ENCODE assay signal across 16 cellular contexts in the genomic region with DNA sequence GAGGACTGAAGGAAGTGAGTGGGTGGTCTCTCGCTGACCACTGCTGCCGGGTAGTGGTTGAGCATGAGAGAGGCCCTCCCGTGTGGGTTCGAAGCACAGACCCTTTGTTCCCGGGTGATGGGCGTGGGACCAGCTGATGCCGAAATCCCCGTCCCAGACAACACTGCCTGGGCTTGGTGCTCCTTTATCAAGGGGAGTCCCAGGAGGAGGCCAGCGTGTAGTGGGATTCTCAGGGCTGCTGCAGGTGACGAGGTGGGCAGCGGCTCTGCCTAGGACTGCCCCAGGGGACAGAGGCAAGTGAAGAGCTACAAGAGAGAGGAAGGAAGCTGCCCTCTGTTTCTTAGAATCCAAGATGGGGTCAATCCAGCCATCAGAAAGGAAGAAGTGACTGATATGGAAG.
DNase-seq lines count a peak whose midpoint lies in the region; ATAC-seq, FAIRE-seq and TF ChIP-seq lines count a peak whose summit lies in the region.
"Had no signal": no experiment of that assay in that cellular context is flagged by ENCODE, and none has a peak within 500 bp of the region (broad histone marks: within the 10 kb centered on the region; RNA-seq: fewer than 3 reads in every experiment).

No MANE protein-coding gene starts in this region.

- H3K18ac ChIP-seq in neuronal stem cell (ENCODE audit: low read length) = no peak overlapping the region

- DNase-seq in CD4-positive, alpha-beta memory T cell = no peak
- DNase-seq in Panc1 (ENCODE audit: low read depth, low spot score) (no peak), astrocyte (ENCODE audit: low read depth) (no peak), NCI-H1092 (lab: John Stamatoyannopoulos, UW) (no peak), aorta (no peak), neuronal stem cell (ENCODE audit: low spot score) (no peak)
- DNase-seq in natural killer cell treated with Interleukin-12 subunit alpha and Interleukin-12 subunit beta and Interleukin-15 and Interleukin-18, amount 100 ng/mL, for 72 hours (ENCODE audit: low spot score) = no peak
- DNase-seq: activated CD4-positive, alpha-beta T cell treated with anti-CD3 and anti-CD28 coated beads for 4 hours; anterior cingulate cortex; glutamatergic neuron; left ventricle myocardium superior; NCI-H226; right cardiac atrium; SK-N-SH had no signal

- ATAC-seq in Panc1 = 0 out of 2 replicates have a peak, but pooled peaks have one; percentile 26
- peak; percentile 39 to 62 for ATAC-seq in natural killer cell treated with Interleukin-12 subunit alpha and Interleukin-12 subunit beta and Interleukin-15 and Interleukin-18, amount 100 ng/mL, for 72 hours
- no peak for ATAC-seq in aorta (ENCODE audit: low FRiP score)
- ATAC-seq: left ventricle myocardium superior, right cardiac atrium had no signal

- peak overlapping the region in 1 of 7 donors; percentile 6 for H3K27ac Mint-ChIP-seq in CD4-positive, alpha-beta memory T cell
- H3K27ac Mint-ChIP-seq in astrocyte (ENCODE audit: unreplicated experiment) = peak overlapping the region; percentile 88
- peak overlapping the region; percentile 24 to 82 for H3K27ac Mint-ChIP-seq in natural killer cell treated with Interleukin-12 subunit alpha and Interleukin-12 subunit beta and Interleukin-15 and Interleukin-18, amount 100 ng/mL, for 72 hours

- no peak overlapping the region for H2BK120ac ChIP-seq in neuronal stem cell (ENCODE audit: low read depth, low read length)

- H3K4me1 ChIP-seq in CD4-positive, alpha-beta memory T cell (ENCODE audit: insufficient read depth, low read length) = peaks cover 4% of the 10 kb centered on the region
- H3K4me1 ChIP-seq in Panc1 (ENCODE audit: control insufficient read depth, insufficient read depth, low read length) (peaks cover 4% of the 10 kb centered on the region), astrocyte (ENCODE audit: insufficient read depth, low read length) (peaks cover 29% of the 10 kb centered on the region), aorta (ENCODE audit: control insufficient read depth in 1 of 2, insufficient read depth in 2 of 2, low read length in 2 of 2) (no peaks in the 10 kb centered on the region), neuronal stem cell (ENCODE audit: control insufficient read depth in 2 of 2, insufficient read depth in 1 of 2, low read depth in 1 of 2, low read length in 2 of 2) (no peaks in the 10 kb centered on the region)

- no peaks in the 10 kb centered on the region for H3K9me3 ChIP-seq in CD4-positive, alpha-beta memory T cell (ENCODE audit: control insufficient read depth in 1 of 2, low read length in 2 of 2)
- H3K9me3 ChIP-seq in Panc1 (ENCODE audit: control insufficient read depth, insufficient read depth, low read depth, low read length) (no peaks in the 10 kb centered on the region), astrocyte (ENCODE audit: insufficient read depth, low read depth, low read length) (no peaks in the 10 kb centered on the region), aorta (ENCODE audit: control insufficient read depth, low read length) (no peaks in the 10 kb centered on the region), neuronal stem cell (replicated peaks in 1 of 2; ENCODE audit: control insufficient read depth in 2 of 2, insufficient read depth in 1 of 2, low read depth in 1 of 2, low read length in 2 of 2) (peaks cover 0 to 2% of the 10 kb centered on the region in 2 donors)
- H3K9me3 ChIP-seq: SK-N-SH, thoracic aorta had no signal

- no peak overlapping the region for H2BK5ac ChIP-seq in neuronal stem cell (ENCODE audit: low read length)

- H3K79me1 ChIP-seq in neuronal stem cell (ENCODE audit: low read depth, low read length) = no peaks in the 10 kb centered on the region

- no peak overlapping the region for H4K8ac ChIP-seq in neuronal stem cell (ENCODE audit: low read depth, low read length)

- H3K9ac ChIP-seq in astrocyte (ENCODE audit: low read length) (peak overlapping the region; percentile 18), neuronal stem cell (ENCODE audit: low read depth, low read length, poor library complexity) (no peak overlapping the region)
- H3K9ac ChIP-seq: SK-N-SH had no signal

- no peak overlapping the region for H3K4ac ChIP-seq in neuronal stem cell (ENCODE audit: low read length)

- intact Hi-C loops in CD4-positive, alpha-beta memory T cell (cut with micrococcal nuclease) = no loop called here
- intact Hi-C loops in Panc1 (cut with micrococcal nuclease; ENCODE audit: unreplicated experiment) (no loop called here), aorta (cut with DNase I) (no loop called here)

- no peak overlapping the region for H3K4me3 ChIP-seq in CD4-positive, alpha-beta memory T cell (ENCODE audit: low read length in 2 of 2)
- no peak overlapping the region for H3K4me3 ChIP-seq in Panc1 (ENCODE audit: low read depth in 2 of 2, low read length in 2 of 2)
- H3K4me3 ChIP-seq in astrocyte (ENCODE audit: insufficient read depth, low read depth, low read length) = no peak overlapping the region
- no peak overlapping the region for H3K4me3 ChIP-seq in aorta (ENCODE audit: low read length in 2 of 2)
- H3K4me3 ChIP-seq in neuronal stem cell (ENCODE audit: low read length in 2 of 2) = no peak overlapping the region
- H3K4me3 ChIP-seq: thoracic aorta had no signal

- H2AK5ac ChIP-seq in neuronal stem cell (ENCODE audit: low read depth, low read length) = no peak overlapping the region

- peaks cover 4 to 41% (median 13%) of the 10 kb centered on the region in 4 donors for H3K4me1 Mint-ChIP-seq in CD4-positive, alpha-beta memory T cell
- H3K4me1 Mint-ChIP-seq in astrocyte (ENCODE audit: low read depth, unreplicated experiment) = peaks cover 20% of the 10 kb centered on the region
- H3K4me1 Mint-ChIP-seq in natural killer cell treated with Interleukin-12 subunit alpha and Interleukin-12 subunit beta and Interleukin-15 and Interleukin-18, amount 100 ng/mL, for 72 hours (ENCODE audit: low read depth in 2 of 2) = peaks cover 57 to 58% of the 10 kb centered on the region in 2 donors

- no peaks in the 10 kb centered on the region for H3K79me2 ChIP-seq in astrocyte (ENCODE audit: insufficient read depth, low read length)

- no peak overlapping the region for H2BK12ac ChIP-seq in neuronal stem cell (ENCODE audit: low read length)

- WGBS in aorta, 2 donors = 78 to 83% methylated on average over 11 of the region's 11 CpGs
- WGBS in neuronal stem cell (ENCODE audit: extremely low coverage in 2 of 2, insufficient read length in 2 of 2, insufficient replicate concordance in 1 of 2), 2 donors = no CpG with 5 or more reads among the region's 11 CpGs

- H3K4me2 ChIP-seq in astrocyte (ENCODE audit: low read length) (peak overlapping the region; percentile 40), neuronal stem cell (ENCODE audit: insufficient read depth, low read length, poor library complexity, severe bottlenecking) (no peak overlapping the region)
- H3K4me2 ChIP-seq: SK-N-SH had no signal

- POLR2A ChIA-PET in CD4-positive, alpha-beta memory T cell (lab: Charles Lee; ENCODE audit: partially characterized antibody) = no interaction called here
- POLR2A ChIA-PET in Panc1 (lab: Charles Lee) = no interaction called here

- no peaks in the 10 kb centered on the region for H3K36me3 Mint-ChIP-seq in CD4-positive, alpha-beta memory T cell
- no peaks in the 10 kb centered on the region for H3K36me3 Mint-ChIP-seq in astrocyte (ENCODE audit: low read depth, unreplicated experiment)
- H3K36me3 Mint-ChIP-seq in natural killer cell treated with Interleukin-12 subunit alpha and Interleukin-12 subunit beta and Interleukin-15 and Interleukin-18, amount 100 ng/mL, for 72 hours = no peaks in the 10 kb centered on the region

- no peak overlapping the region for H2BK15ac ChIP-seq in neuronal stem cell (ENCODE audit: low read length)

- TF ChIP-seq CTCF in Panc1 (IDR thresholded peaks at IDR 0.05) (no peak), astrocyte (IDR thresholded peaks at IDR 0.05; ENCODE audit: insufficient read depth, low read depth, low read length) (no peak)

- H3K4me3 Mint-ChIP-seq in CD4-positive, alpha-beta memory T cell = peak overlapping the region in 5 of 8 donors; percentile 19 to 47 (median 39)
- no peak overlapping the region for H3K4me3 Mint-ChIP-seq in astrocyte (ENCODE audit: unreplicated experiment)
- peak overlapping the region; percentile 49 for H3K4me3 Mint-ChIP-seq in natural killer cell treated with Interleukin-12 subunit alpha and Interleukin-12 subunit beta and Interleukin-15 and Interleukin-18, amount 100 ng/mL, for 72 hours

- BruUV-seq in Panc1 (replicated peaks; lab: Mats Ljungman, UMichigan) = no TSS peak

- CTCF ChIA-PET in CD4-positive, alpha-beta memory T cell (lab: Charles Lee; ENCODE audit: partially characterized antibody) = no interaction called here
- CTCF ChIA-PET in Panc1 (lab: Charles Lee) = no interaction called here

- peaks cover 6% of the 10 kb centered on the region for H3K27me3 ChIP-seq in CD4-positive, alpha-beta memory T cell (ENCODE audit: insufficient read depth, low read length)
- H3K27me3 ChIP-seq in Panc1 (ENCODE audit: control insufficient read depth, insufficient read depth, low read length) = no peaks in the 10 kb centered on the region
- no peaks in the 10 kb centered on the region for H3K27me3 ChIP-seq in astrocyte (ENCODE audit: insufficient read depth, low read length)
- H3K27me3 ChIP-seq in aorta (ENCODE audit: control insufficient read depth in 1 of 2, insufficient read depth in 2 of 2, low read length in 1 of 2) = no peaks in the 10 kb centered on the region
- no peaks in the 10 kb centered on the region for H3K27me3 ChIP-seq in neuronal stem cell (ENCODE audit: control insufficient read depth in 3 of 3, insufficient read depth in 3 of 3, low read depth in 1 of 3, low read length in 3 of 3)

- peaks cover 0 to 4% (median 2%) of the 10 kb centered on the region in 8 donors for H3K9me3 Mint-ChIP-seq in CD4-positive, alpha-beta memory T cell
- H3K9me3 Mint-ChIP-seq in astrocyte (ENCODE audit: unreplicated experiment) = peaks cover 3% of the 10 kb centered on the region
- no peaks in the 10 kb centered on the region for H3K9me3 Mint-ChIP-seq in natural killer cell treated with Interleukin-12 subunit alpha and Interleukin-12 subunit beta and Interleukin-15 and Interleukin-18, amount 100 ng/mL, for 72 hours

- no peaks in the 10 kb centered on the region for H4K20me1 ChIP-seq in astrocyte (ENCODE audit: insufficient read depth, low read length)

- H2AFZ ChIP-seq in astrocyte (ENCODE audit: low read depth, low read length) (no peak overlapping the region), neuronal stem cell (ENCODE audit: low read length) (no peak overlapping the region)

- H4K91ac ChIP-seq in neuronal stem cell (ENCODE audit: low read depth, low read length, poor library complexity) = no peak overlapping the region

- no peak overlapping the region for H3K23ac ChIP-seq in neuronal stem cell (ENCODE audit: low read depth, low read length, poor library complexity)

- no peak overlapping the region for H3K14ac ChIP-seq in neuronal stem cell (ENCODE audit: low read length)

- in situ Hi-C loops in Panc1 (cut with HindIII; ENCODE audit: low pct_unique_long_range_greater_than_20kb, low sequenced_read_pairs) = no loop called here

- no peak overlapping the region for H3K27ac ChIP-seq in CD4-positive, alpha-beta memory T cell (ENCODE audit: low read depth, low read length)
- H3K27ac ChIP-seq in Panc1 (ENCODE audit: low read length) (no peak overlapping the region), astrocyte (ENCODE audit: low read depth, low read length) (peak overlapping the region; percentile 96), aorta (ENCODE audit: low read depth in 1 of 2, low read length in 2 of 2) (no peak overlapping the region), neuronal stem cell (replicated peaks; ENCODE audit: low read length) (no peak overlapping the region)
- H3K27ac ChIP-seq: thoracic aorta had no signal

- no peaks in the 10 kb centered on the region for H3K36me3 ChIP-seq in CD4-positive, alpha-beta memory T cell (ENCODE audit: insufficient read depth, low read length)
- no peaks in the 10 kb centered on the region for H3K36me3 ChIP-seq in Panc1 (ENCODE audit: control insufficient read depth, insufficient read depth, low read length)
- no peaks in the 10 kb centered on the region for H3K36me3 ChIP-seq in astrocyte (ENCODE audit: insufficient read depth, low read length)
- no peaks in the 10 kb centered on the region for H3K36me3 ChIP-seq in aorta (ENCODE audit: control insufficient read depth in 1 of 2, insufficient read depth in 2 of 2, low read length in 1 of 2)
- no peaks in the 10 kb centered on the region for H3K36me3 ChIP-seq in neuronal stem cell (replicated peaks in 1 of 2; ENCODE audit: control insufficient read depth in 2 of 2, insufficient read depth in 2 of 2, low read length in 2 of 2)
- H3K36me3 ChIP-seq: thoracic aorta had no signal

- no peak for FAIRE-seq in astrocyte (lab: Jason Lieb, UNC)
- FAIRE-seq: RCC 7860 had no signal

- H3K27me3 Mint-ChIP-seq in CD4-positive, alpha-beta memory T cell = peaks cover 11 to 14% of the 10 kb centered on the region in 2 donors
- peaks cover 18% of the 10 kb centered on the region for H3K27me3 Mint-ChIP-seq in astrocyte (ENCODE audit: low read depth, unreplicated experiment)
- peaks cover 2 to 24% of the 10 kb centered on the region in 2 donors for H3K27me3 Mint-ChIP-seq in natural killer cell treated with Interleukin-12 subunit alpha and Interleukin-12 subunit beta and Interleukin-15 and Interleukin-18, amount 100 ng/mL, for 72 hours
